ENCODE assay signal across 18 cellular contexts in genomic region chr1:63074321-63074720, GRCh38.
DNase-seq lines count a peak whose midpoint lies in the region; ATAC-seq, FAIRE-seq and TF ChIP-seq lines count a peak whose summit lies in the region.
"Had no signal": no experiment of that assay in that cellular context is flagged by ENCODE, and none has a peak within 500 bp of the region (broad histone marks: within the 10 kb centered on the region; RNA-seq: fewer than 3 reads in every experiment).

No MANE protein-coding gene starts in this region.

- no peaks in the 10 kb centered on the region for H3K9me3 ChIP-seq in iPS-18a (ENCODE audit: control insufficient read depth, low read depth, low read length)
- H3K9me3 ChIP-seq: Caco-2 had no signal

- no peak for FAIRE-seq in urothelium cell line (lab: Jason Lieb, UNC)

- H3K4me1 ChIP-seq in iPS-18a (ENCODE audit: control insufficient read depth, low read depth, low read length): peaks cover 8% of the 10 kb centered on the region
- H3K4me1 ChIP-seq: Caco-2, transverse colon had no signal

- DNase-seq in DMS 273 (lab: John Stamatoyannopoulos, UW; ENCODE audit: unreplicated experiment) (peak; percentile 57), DMS 273 treated with DMSO at 0.1 percent for 48 hours (lab: John Stamatoyannopoulos, UW) (no peak), astrocyte of the cerebellum (ENCODE audit: low read depth) (no peak), sciatic nerve (ENCODE audit: low spot score) (no peak), urothelium cell line (ENCODE audit: low spot score) (no peak), erythroblast (lab: John Stamatoyannopoulos, UW) (no peak), GM19240 (ENCODE audit: insufficient read length, low spot score) (no peak)
- DNase-seq: activated CD4-positive, alpha-beta memory T cell treated with anti-CD3 and anti-CD28 coated beads for 36 hours; activated T-cell treated with anti-CD3 and anti-CD28 coated beads for 4 hours; cerebellar nuclear complex; left colon; stimulated activated CD4-positive, alpha-beta T cell treated with anti-CD3 and anti-CD28 coated beads, Interleukin-1b, Interleukin-23, amount 100 ng/mL, for 48 hours; stimulated activated naive CD8-positive, alpha-beta T cell treated with anti-CD3 and anti-CD28 coated beads, Interleukin-15, Interleukin-2, amounts not matched to agents 100 U/mL and 50 U/mL, for 24 hours; T-helper 17 cell; transverse colon had no signal

- peaks cover 28% of the 10 kb centered on the region for H3K27me3 ChIP-seq in iPS-18a (ENCODE audit: control insufficient read depth, insufficient read depth, low read length)

- no peaks in the 10 kb centered on the region for H3K36me3 ChIP-seq in iPS-18a (ENCODE audit: control insufficient read depth, low read depth, low read length)
- H3K36me3 ChIP-seq: transverse colon had no signal

- in situ Hi-C loops in astrocyte of the cerebellum (cut with HindIII; ENCODE audit: low sequenced_read_pairs): no loop called here

- TF ChIP-seq CTCF in astrocyte of the cerebellum (IDR thresholded peaks at IDR 0.05; ENCODE audit: low read depth, low read length, missing control alignments): no peak

- H3K4me3 ChIP-seq in astrocyte of the cerebellum (ENCODE audit: low read depth, low read length): peak overlapping the region; percentile 32
- H3K4me3 ChIP-seq in iPS-18a (ENCODE audit: low read length): peak overlapping the region; percentile 42
- H3K4me3 ChIP-seq: transverse colon had no signal

- H3K9ac ChIP-seq in iPS-18a (ENCODE audit: low read length): no peak overlapping the region

- peak; percentile 66 for ATAC-seq in sciatic nerve
- ATAC-seq: left colon; stimulated activated naive CD8-positive, alpha-beta T cell treated with anti-CD3 and anti-CD28 coated beads, Interleukin-15, Interleukin-2, amounts not matched to agents 100 U/mL and 50 U/mL, for 24 hours; T-helper 17 cell had no signal

- no peak for TF ChIP-seq POLR2A in erythroblast (IDR thresholded peaks at IDR 0.05; ENCODE audit: low read length)

- intact Hi-C loops in sciatic nerve (cut with DNase I): no loop called here

- no peak overlapping the region for H3K27ac ChIP-seq in iPS-18a (ENCODE audit: low read length)
- H3K27ac ChIP-seq: 22Rv1, transverse colon had no signal
